In genomic region chr10:15348579-15348978, GRCh38 we compare ENCODE assay signal across 12 cellular contexts. TPM values are rescaled to one million over a fixed set of nuclear protein-coding genes. Genes with fewer than 3 reads are reported as not detected.
DNase-seq lines count a peak whose midpoint lies in the region; ATAC-seq, FAIRE-seq and TF ChIP-seq lines count a peak whose summit lies in the region.
"Had no signal": no experiment of that assay in that cellular context is flagged by ENCODE, and none has a peak within 500 bp of the region (broad histone marks: within the 10 kb centered on the region; RNA-seq: fewer than 3 reads in every experiment).

No MANE protein-coding gene starts in this region.

- H4K20me1 ChIP-seq in astrocyte (ENCODE audit: insufficient read depth, low read length): peaks cover 65% of the 10 kb centered on the region

- FAIRE-seq in astrocyte (lab: Jason Lieb, UNC): no peak
- FAIRE-seq: GM12891 had no signal

- no peak overlapping the region for H3K9ac ChIP-seq in astrocyte (ENCODE audit: low read length)

- peak overlapping the region; percentile 43 for H3K4me2 ChIP-seq in astrocyte (ENCODE audit: low read length)

- TF ChIP-seq CTCF in AG10803 (conservative IDR thresholded peaks at IDR 0.05; ENCODE audit: low read length): no peak
- TF ChIP-seq CTCF in astrocyte (IDR thresholded peaks at IDR 0.05; ENCODE audit: insufficient read depth, low read depth, low read length): no peak
- no peak for TF ChIP-seq CTCF in psoas muscle (IDR thresholded peaks at IDR 0.05)

- H3K4me3 Mint-ChIP-seq in astrocyte (ENCODE audit: unreplicated experiment): no peak overlapping the region

- H3K27ac Mint-ChIP-seq in astrocyte (ENCODE audit: unreplicated experiment): no peak overlapping the region

- H3K27me3 ChIP-seq in astrocyte (ENCODE audit: insufficient read depth, low read length): no peaks in the 10 kb centered on the region
- no peaks in the 10 kb centered on the region for H3K27me3 ChIP-seq in psoas muscle (ENCODE audit: insufficient read depth in 3 of 3, low read length in 2 of 3)
- H3K27me3 ChIP-seq: right lobe of liver had no signal

- H3K27ac ChIP-seq in astrocyte (ENCODE audit: low read depth, low read length): no peak overlapping the region
- H3K27ac ChIP-seq in psoas muscle: no peak overlapping the region
- H3K27ac ChIP-seq: C4-2B, right lobe of liver had no signal

- WGBS in psoas muscle, 3 donors: 16 to 26% (median 25%) methylated on average over 8 of the region's 8 CpGs

- no peaks in the 10 kb centered on the region for H3K9me3 ChIP-seq in astrocyte (ENCODE audit: insufficient read depth, low read depth, low read length)
- H3K9me3 ChIP-seq in psoas muscle: no peaks in the 10 kb centered on the region
- H3K9me3 ChIP-seq: right lobe of liver had no signal

- H3K4me1 ChIP-seq in astrocyte (ENCODE audit: insufficient read depth, low read length): peaks cover 14% of the 10 kb centered on the region
- H3K4me1 ChIP-seq in psoas muscle: no peaks in the 10 kb centered on the region

- no peak overlapping the region for H2AFZ ChIP-seq in astrocyte (ENCODE audit: low read depth, low read length)

- H3K4me3 ChIP-seq in AG10803 (ENCODE audit: low read length) (peak overlapping the region; percentile 57), astrocyte (ENCODE audit: insufficient read depth, low read depth, low read length) (no peak overlapping the region), psoas muscle (peak overlapping the region; percentile 42)
- H3K4me3 ChIP-seq: right lobe of liver had no signal

- H3K36me3 Mint-ChIP-seq in astrocyte (ENCODE audit: low read depth, unreplicated experiment): peaks cover 5% of the 10 kb centered on the region

- H3K79me2 ChIP-seq in astrocyte (ENCODE audit: insufficient read depth, low read length): peaks cover 92% of the 10 kb centered on the region

- no peaks in the 10 kb centered on the region for H3K27me3 Mint-ChIP-seq in astrocyte (ENCODE audit: low read depth, unreplicated experiment)

- ATAC-seq in left cardiac atrium (peak; percentile 30 to 63), psoas muscle (no peak)
- ATAC-seq: right lobe of liver had no signal

- DNase-seq in AG10803 (ENCODE audit: low read depth) (peak; percentile 39), astrocyte (ENCODE audit: low read depth) (no peak), left cardiac atrium (peak; percentile 50), psoas muscle (no peak), SKM-1 treated with dmso at 0.1 percent for 144 hours (lab: John Stamatoyannopoulos, UW; ENCODE audit: unreplicated experiment) (no peak), OCI-M2 (lab: John Stamatoyannopoulos, UW; ENCODE audit: unreplicated experiment) (no peak), UCSD-AML1 (lab: John Stamatoyannopoulos, UW; ENCODE audit: unreplicated experiment) (no peak), DMS79 (lab: John Stamatoyannopoulos, UW) (no peak)
- DNase-seq: right lobe of liver, T-helper 2 cell had no signal

- H3K9me3 Mint-ChIP-seq in astrocyte (ENCODE audit: unreplicated experiment): no peaks in the 10 kb centered on the region

- peaks cover 13% of the 10 kb centered on the region for H3K4me1 Mint-ChIP-seq in astrocyte (ENCODE audit: low read depth, unreplicated experiment)

- intact Hi-C loops in left cardiac atrium (cut with DNase I) (no loop called here), psoas muscle (cut with DNase I) (no loop called here)

- H3K36me3 ChIP-seq in astrocyte (ENCODE audit: insufficient read depth, low read length) (no peaks in the 10 kb centered on the region), psoas muscle (ENCODE audit: insufficient read depth in 1 of 2, low read depth in 1 of 2) (no peaks in the 10 kb centered on the region)
- H3K36me3 ChIP-seq: right lobe of liver had no signal

RNA-seq across cellular contexts. Expression of gene FAM171A1, which starts 22.5 kb away (rescaled TPM):
- 51.9 TPM in 2 replicates for total RNA-seq in astrocyte
- 10 to 100 TPM; 14.8 to 16.1 TPM for total RNA-seq in left cardiac atrium
- 10 to 100 TPM in 1 of 4 donors, 1 to 10 TPM in 3; 3.9 to 10.5 (median 5.9) TPM for total RNA-seq in psoas muscle
- polyA plus RNA-seq in psoas muscle: 1 to 10 TPM; 4.4 to 6.5 (median 4.5) TPM

Comparison
In these comparisons a context has a peak if more than half of its experiments do, and no peak if none do; other contexts are left out.
1. DNase-seq: peak in AG10803 (single experiment) and left cardiac atrium (single experiment); none in astrocyte (single experiment), psoas muscle (0 of 2), SKM-1 treated with dmso at 0.1 percent for 144 hours (single experiment), OCI-M2 (single experiment), UCSD-AML1 (single experiment) and DMS79 (single experiment).
2. ATAC-seq: peak in left cardiac atrium (2 of 2); none in psoas muscle (0 of 4).